34 cellular contexts compared by ENCODE assay signal in the genomic region with DNA sequence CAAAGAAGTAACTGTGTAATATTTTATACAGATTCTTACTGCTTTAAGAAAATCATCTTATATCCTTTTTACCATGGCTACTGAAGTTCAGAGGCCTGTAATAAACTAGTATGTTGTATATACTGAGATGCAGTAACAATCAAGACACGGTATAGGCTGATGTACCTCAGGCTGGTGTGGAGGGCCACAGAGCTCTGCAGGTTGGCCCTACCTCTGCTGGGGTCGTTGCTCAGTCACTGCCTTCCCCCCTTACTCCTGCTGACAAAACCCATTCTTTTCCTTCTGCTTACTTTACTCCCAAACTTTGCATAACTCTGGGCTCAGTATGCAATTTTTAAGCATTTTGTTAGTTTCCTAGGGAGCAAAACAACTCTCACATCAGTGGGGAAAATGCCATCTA.
"Had no signal": no experiment of that assay in that cellular context is flagged by ENCODE, and none has a peak within 500 bp of the region (broad histone marks: within the 10 kb centered on the region; RNA-seq: fewer than 3 reads in every experiment).

No MANE protein-coding gene starts in this region.

- H3K4me3 ChIP-seq: adrenal gland, body of pancreas, breast epithelium, MG63, PC-9 had no signal

- H3K36me3 ChIP-seq: adrenal gland, MG63, WERI-Rb-1 had no signal

- H3K27ac Mint-ChIP-seq: activated CD4-positive, alpha-beta T cell treated with anti-CD3 and anti-CD28 coated beads, Interleukin-2, amount 10 ng/mL, durations not matched to agents 24 days and 14 days; activated CD8-positive, alpha-beta T cell treated with anti-CD3 and anti-CD28 coated beads for 36 hours; activated naive CD4-positive, alpha-beta T cell treated with anti-CD3 and anti-CD28 coated beads, Interleukin-2, amount 50 U/mL, for 24 hours; activated naive CD8-positive, alpha-beta T cell treated with anti-CD3 and anti-CD28 coated beads, Interleukin-2, amount 10 ng/mL, durations not matched to agents 7 days and 5 days; activated T-helper 2 cell treated with anti-CD3 and anti-CD28 coated beads, Interferon-gamma antibody, Interleukin-2, Interleukin-4, amounts not matched to agents 10 μg/mL and 5 μg/mL and 100 μg/mL, durations not matched to agents 14 hours and 24 hours and 36 hours had no signal

- H3K27me3 Mint-ChIP-seq: activated CD4-positive, alpha-beta T cell treated with anti-CD3 and anti-CD28 coated beads, Interleukin-2, amount 10 ng/mL, durations not matched to agents 24 days and 14 days; activated CD8-positive, alpha-beta T cell treated with anti-CD3 and anti-CD28 coated beads for 36 hours; activated naive CD4-positive, alpha-beta T cell treated with anti-CD3 and anti-CD28 coated beads, Interleukin-2, amount 50 U/mL, for 24 hours; activated naive CD8-positive, alpha-beta T cell treated with anti-CD3 and anti-CD28 coated beads, Interleukin-2, amount 10 ng/mL, durations not matched to agents 7 days and 5 days had no signal

- H2AFZ ChIP-seq: PC-9 had no signal

- H3K9me3 ChIP-seq: adrenal gland, body of pancreas, breast epithelium, MG63 had no signal

- H3K4me2 ChIP-seq: PC-9 had no signal

- H3K36me3 Mint-ChIP-seq: activated naive CD4-positive, alpha-beta T cell treated with anti-CD3 and anti-CD28 coated beads, Interleukin-2, amount 50 U/mL, for 24 hours; activated naive CD8-positive, alpha-beta T cell treated with anti-CD3 and anti-CD28 coated beads, Interleukin-2, amount 10 ng/mL, durations not matched to agents 7 days and 5 days had no signal

- H3K4me3 Mint-ChIP-seq: activated CD4-positive, alpha-beta T cell treated with anti-CD3 and anti-CD28 coated beads, Interleukin-2, amount 10 ng/mL, durations not matched to agents 24 days and 14 days; activated CD8-positive, alpha-beta T cell treated with anti-CD3 and anti-CD28 coated beads for 36 hours; activated naive CD4-positive, alpha-beta T cell treated with anti-CD3 and anti-CD28 coated beads, Interleukin-2, amount 50 U/mL, for 24 hours; activated naive CD8-positive, alpha-beta T cell treated with anti-CD3 and anti-CD28 coated beads, Interleukin-2, amount 10 ng/mL, durations not matched to agents 7 days and 5 days had no signal

- H3K27me3 ChIP-seq: adrenal gland, body of pancreas, breast epithelium, MG63 had no signal

- H3K9me3 Mint-ChIP-seq: activated CD4-positive, alpha-beta T cell treated with anti-CD3 and anti-CD28 coated beads, Interleukin-2, amount 10 ng/mL, durations not matched to agents 24 days and 14 days; activated CD8-positive, alpha-beta T cell treated with anti-CD3 and anti-CD28 coated beads for 36 hours; activated naive CD4-positive, alpha-beta T cell treated with anti-CD3 and anti-CD28 coated beads, Interleukin-2, amount 50 U/mL, for 24 hours; activated naive CD8-positive, alpha-beta T cell treated with anti-CD3 and anti-CD28 coated beads, Interleukin-2, amount 10 ng/mL, durations not matched to agents 7 days and 5 days; activated T-helper 2 cell treated with anti-CD3 and anti-CD28 coated beads, Interferon-gamma antibody, Interleukin-2, Interleukin-4, amounts not matched to agents 10 μg/mL and 5 μg/mL and 100 μg/mL, durations not matched to agents 14 hours and 24 hours and 36 hours had no signal

- DNase-seq: activated CD4-positive, alpha-beta T cell treated with anti-CD3 and anti-CD28 coated beads, Interleukin-2, amount 10 ng/mL, durations not matched to agents 24 days and 14 days; activated CD4-positive, alpha-beta T cell treated with anti-CD3 and anti-CD28 coated beads, Interleukin-2, amount 50 U/mL, for 4 hours; activated CD8-positive, alpha-beta T cell treated with anti-CD3 and anti-CD28 coated beads for 36 hours; activated gamma-delta T cell; activated naive CD4-positive, alpha-beta T cell treated with Interleukin-2 at 50 U/mL for 16 hours; activated naive CD8-positive, alpha-beta T cell treated with anti-CD3 and anti-CD28 coated beads, Interleukin-2, amount 10 ng/mL, durations not matched to agents 7 days and 5 days; activated T-cell treated with anti-CD3 and anti-CD28 coated beads, Interleukin-2, amount 50 U/mL, for 1 hour; adrenal gland; body of pancreas; Kasumi-1; KG1; MG63; NCI-H1048; NCI-H1105 treated with DMSO at 0.1 percent for 48 hours; NCI-H1436; NCI-H1694; NCI-H1930; NCI-H2081 treated with DMSO at 0.1 percent for 48 hours; NCI-H345; NCI-H510A; NCI-H526; NCI-H748 treated with DMSO at 0.1 percent for 48 hours; PC-9; SIG-M5; SW 1271; T-helper 1 cell; T-helper 2 cell; T-helper 9 cell; WERI-Rb-1 had no signal

- H3K4me1 Mint-ChIP-seq: activated CD4-positive, alpha-beta T cell treated with anti-CD3 and anti-CD28 coated beads, Interleukin-2, amount 10 ng/mL, durations not matched to agents 24 days and 14 days; activated naive CD4-positive, alpha-beta T cell treated with anti-CD3 and anti-CD28 coated beads, Interleukin-2, amount 50 U/mL, for 24 hours; activated naive CD8-positive, alpha-beta T cell treated with anti-CD3 and anti-CD28 coated beads, Interleukin-2, amount 10 ng/mL, durations not matched to agents 7 days and 5 days had no signal

- H3K4me1 ChIP-seq: adrenal gland, body of pancreas, breast epithelium had no signal

- ATAC-seq: activated CD8-positive, alpha-beta T cell treated with anti-CD3 and anti-CD28 coated beads for 36 hours; body of pancreas; Right ventricle myocardium inferior had no signal

- H3K27ac ChIP-seq: adrenal gland, body of pancreas, breast epithelium, PC-9, RWPE1, WERI-Rb-1 had no signal
